ENCODE assay signal across 23 cellular contexts in the genomic region with DNA sequence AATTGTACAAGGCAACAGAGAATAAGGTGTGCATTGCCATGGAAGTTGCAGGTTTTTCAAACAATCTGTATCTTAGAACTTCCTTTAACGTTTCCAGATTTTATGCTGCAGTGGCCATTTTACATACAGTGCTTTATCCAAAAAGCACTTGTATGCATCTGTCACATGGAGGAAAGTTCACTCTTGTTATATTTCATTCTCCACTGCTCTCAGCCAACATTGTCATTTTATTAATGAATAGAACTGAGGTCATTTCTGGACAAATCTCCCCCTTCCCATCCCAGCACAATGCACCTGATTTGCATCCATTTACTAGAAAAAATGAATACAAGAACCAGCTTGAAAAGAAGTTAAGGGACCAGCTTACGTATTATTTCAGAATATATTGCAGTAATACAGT.
A peak's percentile ranks its signal among the peaks of the same experiment; 100 is the strongest.
DNase-seq lines count a peak whose midpoint lies in the region; ATAC-seq, FAIRE-seq and TF ChIP-seq lines count a peak whose summit lies in the region.
"Had no signal": no experiment of that assay in that cellular context is flagged by ENCODE, and none has a peak within 500 bp of the region (broad histone marks: within the 10 kb centered on the region; RNA-seq: fewer than 3 reads in every experiment).

No MANE protein-coding gene starts in this region.

- H3K36me3 Mint-ChIP-seq in astrocyte (ENCODE audit: low read depth, unreplicated experiment) (no peaks in the 10 kb centered on the region), natural killer cell (no peaks in the 10 kb centered on the region)
- H3K36me3 Mint-ChIP-seq in activated T-helper 2 cell treated with anti-CD3 and anti-CD28 coated beads, Interferon-gamma antibody, Interleukin-2, Interleukin-4, amounts not matched to agents 10 μg/mL and 5 μg/mL and 100 μg/mL, durations not matched to agents 14 hours and 24 hours and 36 hours (ENCODE audit: low read depth): no peaks in the 10 kb centered on the region
- H3K36me3 Mint-ChIP-seq: CD4-positive, CD25-positive, alpha-beta regulatory T cell; IgD-negative memory B cell had no signal

- peak overlapping the region; percentile 61 for H3K4me3 ChIP-seq in AG10803 (ENCODE audit: low read length)
- peak overlapping the region; percentile 71 for H3K4me3 ChIP-seq in astrocyte (ENCODE audit: insufficient read depth, low read depth, low read length)
- H3K4me3 ChIP-seq in skeletal muscle cell (ENCODE audit: low read depth, low read length): peak overlapping the region; percentile 23
- H3K4me3 ChIP-seq: A549 had no signal

- H3K9me3 ChIP-seq in astrocyte (ENCODE audit: insufficient read depth, low read depth, low read length): no peaks in the 10 kb centered on the region
- H3K9me3 ChIP-seq: A549, left ventricle myocardium inferior, sigmoid colon had no signal

- DNase-seq in AG10803 (ENCODE audit: low read depth): no peak
- DNase-seq in astrocyte (ENCODE audit: low read depth): no peak
- DNase-seq in inferior parietal cortex (ENCODE audit: extremely low spot score): peak; percentile 75
- DNase-seq in skeletal muscle cell (ENCODE audit: low read depth): no peak
- no peak for DNase-seq in activated T-helper 2 cell treated with anti-CD3 and anti-CD28 coated beads, Interferon-gamma antibody, Interleukin-2, Interleukin-4, amounts not matched to agents 10 μg/mL and 5 μg/mL and 100 μg/mL, durations not matched to agents 14 hours and 24 hours and 36 hours (ENCODE audit: low spot score)
- DNase-seq in natural killer cell: no peak
- DNase-seq: activated CD4-positive, alpha-beta T cell treated with anti-CD3 and anti-CD28 coated beads for 4 hours; activated effector memory CD4-positive, alpha-beta T cell treated with Interleukin-2 at 50 U/mL for 16 hours; CD4-positive, CD25-positive, alpha-beta regulatory T cell; central memory CD4-positive, alpha-beta T cell; GDM1; glutamatergic neuron; HCEC 1CT; left ventricle myocardium inferior; NCI-H187; stimulated activated CD4-positive, alpha-beta T cell treated with anti-CD3 and anti-CD28 coated beads, Interleukin-1b, Interleukin-23, amount 100 ng/mL, for 48 hours; stimulated activated naive CD4-positive, alpha-beta T cell had no signal

- no peak for FAIRE-seq in astrocyte (lab: Jason Lieb, UNC)
- FAIRE-seq: A549 had no signal

- no peaks in the 10 kb centered on the region for H3K36me3 ChIP-seq in astrocyte (ENCODE audit: insufficient read depth, low read length)
- H3K36me3 ChIP-seq: left ventricle myocardium inferior, sigmoid colon had no signal

- peak overlapping the region; percentile 91 for H3K4me2 ChIP-seq in astrocyte (ENCODE audit: low read length)
- H3K4me2 ChIP-seq: A549 had no signal

- peak overlapping the region; percentile 84 for H3K9ac ChIP-seq in astrocyte (ENCODE audit: low read length)

- H3K4me3 Mint-ChIP-seq in astrocyte (ENCODE audit: unreplicated experiment) (no peak overlapping the region), natural killer cell (no peak overlapping the region)
- no peak overlapping the region for H3K4me3 Mint-ChIP-seq in activated T-helper 2 cell treated with anti-CD3 and anti-CD28 coated beads, Interferon-gamma antibody, Interleukin-2, Interleukin-4, amounts not matched to agents 10 μg/mL and 5 μg/mL and 100 μg/mL, durations not matched to agents 14 hours and 24 hours and 36 hours (ENCODE audit: low read depth)
- H3K4me3 Mint-ChIP-seq: CD4-positive, CD25-positive, alpha-beta regulatory T cell; IgD-negative memory B cell had no signal

- no peaks in the 10 kb centered on the region for H3K27me3 ChIP-seq in astrocyte (ENCODE audit: insufficient read depth, low read length)
- H3K27me3 ChIP-seq: sigmoid colon had no signal

- TF ChIP-seq CTCF in AG10803 (conservative IDR thresholded peaks at IDR 0.05; ENCODE audit: low read length) (no peak), astrocyte (IDR thresholded peaks at IDR 0.05; ENCODE audit: insufficient read depth, low read depth, low read length) (no peak), natural killer cell (IDR thresholded peaks at IDR 0.05) (no peak)

- H3K27ac ChIP-seq in astrocyte (ENCODE audit: low read depth, low read length): peak overlapping the region; percentile 83
- H3K27ac ChIP-seq: A549, left ventricle myocardium inferior, RWPE1 had no signal

- H3K4me1 Mint-ChIP-seq in astrocyte (ENCODE audit: low read depth, unreplicated experiment) (no peaks in the 10 kb centered on the region), natural killer cell (no peaks in the 10 kb centered on the region)
- H3K4me1 Mint-ChIP-seq in activated T-helper 2 cell treated with anti-CD3 and anti-CD28 coated beads, Interferon-gamma antibody, Interleukin-2, Interleukin-4, amounts not matched to agents 10 μg/mL and 5 μg/mL and 100 μg/mL, durations not matched to agents 14 hours and 24 hours and 36 hours (ENCODE audit: low read depth): no peaks in the 10 kb centered on the region
- H3K4me1 Mint-ChIP-seq: CD4-positive, CD25-positive, alpha-beta regulatory T cell; IgD-negative memory B cell had no signal

- H3K9me3 Mint-ChIP-seq in astrocyte (ENCODE audit: unreplicated experiment) (no peaks in the 10 kb centered on the region), natural killer cell (no peaks in the 10 kb centered on the region)
- no peaks in the 10 kb centered on the region for H3K9me3 Mint-ChIP-seq in activated T-helper 2 cell treated with anti-CD3 and anti-CD28 coated beads, Interferon-gamma antibody, Interleukin-2, Interleukin-4, amounts not matched to agents 10 μg/mL and 5 μg/mL and 100 μg/mL, durations not matched to agents 14 hours and 24 hours and 36 hours
- H3K9me3 Mint-ChIP-seq: CD4-positive, CD25-positive, alpha-beta regulatory T cell had no signal

- H3K27ac Mint-ChIP-seq in astrocyte (ENCODE audit: unreplicated experiment): no peak overlapping the region
- H3K27ac Mint-ChIP-seq in activated T-helper 2 cell treated with anti-CD3 and anti-CD28 coated beads, Interferon-gamma antibody, Interleukin-2, Interleukin-4, amounts not matched to agents 10 μg/mL and 5 μg/mL and 100 μg/mL, durations not matched to agents 14 hours and 24 hours and 36 hours: no peak overlapping the region
- H3K27ac Mint-ChIP-seq in natural killer cell: no peak overlapping the region
- H3K27ac Mint-ChIP-seq: CD4-positive, CD25-positive, alpha-beta regulatory T cell; IgD-negative memory B cell had no signal

- no peak for ATAC-seq in GM18909 (IDR thresholded peaks at IDR 0.05; ENCODE audit: poor library complexity, unreplicated experiment)
- no peak for ATAC-seq in GM19328 (IDR thresholded peaks at IDR 0.05; ENCODE audit: unreplicated experiment)
- no peak for ATAC-seq in natural killer cell
- ATAC-seq: A549 had no signal

- no peak overlapping the region for H2AFZ ChIP-seq in astrocyte (ENCODE audit: low read depth, low read length)

- H3K79me2 ChIP-seq in astrocyte (ENCODE audit: insufficient read depth, low read length): no peaks in the 10 kb centered on the region

- peaks cover 17% of the 10 kb centered on the region for H3K4me1 ChIP-seq in astrocyte (ENCODE audit: insufficient read depth, low read length)
- H3K4me1 ChIP-seq: A549, left ventricle myocardium inferior had no signal

- no peaks in the 10 kb centered on the region for H3K27me3 Mint-ChIP-seq in astrocyte (ENCODE audit: low read depth, unreplicated experiment)
- H3K27me3 Mint-ChIP-seq in activated T-helper 2 cell treated with anti-CD3 and anti-CD28 coated beads, Interferon-gamma antibody, Interleukin-2, Interleukin-4, amounts not matched to agents 10 μg/mL and 5 μg/mL and 100 μg/mL, durations not matched to agents 14 hours and 24 hours and 36 hours (ENCODE audit: low read depth): no peaks in the 10 kb centered on the region
- H3K27me3 Mint-ChIP-seq in natural killer cell (ENCODE audit: low read depth in 2 of 2): no peaks in the 10 kb centered on the region
- H3K27me3 Mint-ChIP-seq: CD4-positive, CD25-positive, alpha-beta regulatory T cell; IgD-negative memory B cell had no signal

- no peaks in the 10 kb centered on the region for H4K20me1 ChIP-seq in astrocyte (ENCODE audit: insufficient read depth, low read length)

- intact Hi-C loops in activated T-helper 2 cell treated with anti-CD3 and anti-CD28 coated beads, Interferon-gamma antibody, Interleukin-2, Interleukin-4, amounts not matched to agents 10 μg/mL and 5 μg/mL and 100 μg/mL, durations not matched to agents 14 hours and 24 hours and 36 hours (cut with micrococcal nuclease): no loop called here
- intact Hi-C loops in natural killer cell (cut with micrococcal nuclease): no loop called here
